Comparison of ENCODE assay signal across 15 cellular contexts in genomic region chr4:185322805-185323204, GRCh38.
DNase-seq lines count a peak whose midpoint lies in the region; ATAC-seq and TF ChIP-seq lines count a peak whose summit lies in the region.
"Had no signal": no experiment of that assay in that cellular context is flagged by ENCODE, and none has a peak within 500 bp of the region (broad histone marks: within the 10 kb centered on the region; RNA-seq: fewer than 3 reads in every experiment).

No MANE protein-coding gene starts in this region.

- no peaks in the 10 kb centered on the region for H3K36me3 ChIP-seq in brain microvascular endothelial cell (replicated peaks)
- H3K36me3 ChIP-seq in osteoblast (ENCODE audit: insufficient read depth, low read length), result peaks cover 11% of the 10 kb centered on the region
- H3K36me3 ChIP-seq: BE2C had no signal

- peaks cover 25% of the 10 kb centered on the region for H3K36me3 Mint-ChIP-seq in HFFc6 (ENCODE audit: low read depth)

- peaks cover 37% of the 10 kb centered on the region for H3K4me1 Mint-ChIP-seq in HFFc6 (ENCODE audit: low read depth)

- H3K4me3 ChIP-seq in brain microvascular endothelial cell (ENCODE audit: low read depth, low read length) (no peak overlapping the region), osteoblast (ENCODE audit: insufficient read depth, low read length) (no peak overlapping the region)

- H3K27ac ChIP-seq in brain microvascular endothelial cell (peak overlapping the region; percentile 3), osteoblast (ENCODE audit: low read depth, low read length) (peak overlapping the region; percentile 57)
- H3K27ac ChIP-seq: C4-2B, HL-60 had no signal

- no peak overlapping the region for H3K4me2 ChIP-seq in osteoblast (ENCODE audit: insufficient read depth, low read length)

- H3K27ac Mint-ChIP-seq in HFFc6, result peak overlapping the region; percentile 63; the same call in 1 of the 2 replicates
- H3K27ac Mint-ChIP-seq: CD4-positive, alpha-beta memory T cell had no signal

- DNase-seq in HFFc6 (no peak), brain microvascular endothelial cell (no peak), osteoblast (ENCODE audit: insufficient read length, low spot score, missing footprints) (peak; percentile 78), NCI-H2171 treated with DMSO at 0.1 percent for 48 hours (lab: John Stamatoyannopoulos, UW) (no peak), mesenteric fat pad (ENCODE audit: low spot score) (no peak)
- no peak for DNase-seq in stimulated activated CD4-positive, alpha-beta T cell treated with anti-CD3 and anti-CD28 coated beads, Interleukin-1b, Interleukin-23, amount 100 ng/mL, for 48 hours
- DNase-seq: BE2C; CD4-positive, alpha-beta memory T cell; DMS153; DMS79 treated with DMSO at 0.1 percent for 48 hours; GDM1; HCEC 1CT had no signal

- no peak for ATAC-seq in HG02642 (IDR thresholded peaks at IDR 0.05; ENCODE audit: poor library complexity, unreplicated experiment)

- no peak overlapping the region for H3K4me3 Mint-ChIP-seq in HFFc6
- H3K4me3 Mint-ChIP-seq: CD4-positive, alpha-beta memory T cell had no signal

- TF ChIP-seq CTCF in HFFc6 (IDR thresholded peaks at IDR 0.05) (no peak), brain microvascular endothelial cell (IDR thresholded peaks at IDR 0.05; ENCODE audit: low read depth, low read length, missing control alignments) (no peak), osteoblast (IDR thresholded peaks at IDR 0.05; ENCODE audit: extremely low read depth, low read depth, low read length) (no peak)

- H3K27me3 Mint-ChIP-seq in HFFc6 (ENCODE audit: insufficient read depth), result no peaks in the 10 kb centered on the region; the same call in 1 of the 2 replicates
- H3K27me3 Mint-ChIP-seq: CD4-positive, alpha-beta memory T cell had no signal

- H3K4me1 ChIP-seq in osteoblast (ENCODE audit: insufficient read depth, low read length), result peaks cover 35% of the 10 kb centered on the region
- H3K4me1 ChIP-seq: BE2C had no signal

- no peaks in the 10 kb centered on the region for H4K20me1 ChIP-seq in osteoblast (ENCODE audit: insufficient read depth, low read length)

- H3K27me3 ChIP-seq in brain microvascular endothelial cell (replicated peaks), result no peaks in the 10 kb centered on the region
- H3K27me3 ChIP-seq in osteoblast (ENCODE audit: insufficient read depth, low read length), result no peaks in the 10 kb centered on the region
- H3K27me3 ChIP-seq: BE2C had no signal

- no peaks in the 10 kb centered on the region for H3K9me3 ChIP-seq in osteoblast (ENCODE audit: low read depth, low read length)
- H3K9me3 ChIP-seq: BE2C had no signal

- H3K9me3 Mint-ChIP-seq in HFFc6, result no peaks in the 10 kb centered on the region
- H3K9me3 Mint-ChIP-seq: CD4-positive, alpha-beta memory T cell had no signal

- in situ Hi-C loops in brain microvascular endothelial cell (cut with HindIII; ENCODE audit: low pct_ligation_motif_present, low sequenced_read_pairs), result no loop called here

- no peak overlapping the region for H2AFZ ChIP-seq in osteoblast (ENCODE audit: low read length)

- no peaks in the 10 kb centered on the region for H3K79me2 ChIP-seq in osteoblast (ENCODE audit: insufficient read depth, low read length)
